ENCODE assay signal across 16 cellular contexts in genomic region chr22:23150762-23151161, GRCh38. TPM values are rescaled to one million over a fixed set of nuclear protein-coding genes. Genes with fewer than 3 reads are reported as not detected.
DNase-seq lines count a peak whose midpoint lies in the region; ATAC-seq, FAIRE-seq and TF ChIP-seq lines count a peak whose summit lies in the region.
"Had no signal": no experiment of that assay in that cellular context is flagged by ENCODE, and none has a peak within 500 bp of the region (broad histone marks: within the 10 kb centered on the region; RNA-seq: fewer than 3 reads in every experiment).

No MANE protein-coding gene starts in this region.

- POLR2A ChIA-PET in IMR-90 (lab: Charles Lee; ENCODE audit: unreplicated experiment) = no interaction called here
- POLR2A ChIA-PET in K562 (lab: Yijun Ruan, JAX) = interaction anchor here (0.6 to 86.5 kb wide), 6 partner anchors 9 to 235 kb away, joined by 3 to 3476 read pairs (median 6); partner anchors contain the start of genes BCR and RSPH14

- peaks cover 65% of the 10 kb centered on the region for H3K4me1 Mint-ChIP-seq in nephron progenitor cell
- peaks cover 22 to 26% of the 10 kb centered on the region in 2 donors for H3K4me1 Mint-ChIP-seq in stimulated activated naive B cell treated with anti-CD40 and anti-IgM and Interleukin-4, amounts not matched to agents 10 μg/mL and 1 μg/mL and 100 μg/mL, for 72 hours

- H4K91ac ChIP-seq in IMR-90 (ENCODE audit: insufficient read depth, low read depth, low read length) = no peak overlapping the region

- TF ChIP-seq EP300 in K562 (IDR thresholded peaks at IDR 0.05; ENCODE audit: low read length) = no peak

- no peaks in the 10 kb centered on the region for H3K79me2 ChIP-seq in K562 (ENCODE audit: control insufficient read depth, insufficient read depth, low read length)

- H3K36me3 ChIP-seq in IMR-90 (ENCODE audit: control insufficient read depth, insufficient read depth, low read length) = peaks cover 2% of the 10 kb centered on the region; the same call in 1 of the 2 replicates
- H3K36me3 ChIP-seq in K562 (ENCODE audit: control insufficient read depth, insufficient read depth, low read length) = no peaks in the 10 kb centered on the region
- H3K36me3 ChIP-seq: SJCRH30 had no signal

- no peak overlapping the region for H4K8ac ChIP-seq in IMR-90 (ENCODE audit: low read depth in 2 of 2, low read length in 2 of 2)

- no peak overlapping the region for H2BK120ac ChIP-seq in IMR-90 (ENCODE audit: low read depth, low read length)

- H2AK5ac ChIP-seq in IMR-90 (ENCODE audit: low read depth, low read length) = no peak overlapping the region

- DNase-seq in IMR-90 (no peak), K562 (ENCODE audit: extremely low read depth in 1 of 4, low spot score in 3 of 4) (peak in 2 of 4 experiments; percentile 59 to 60), nephron progenitor cell (no peak), NCI-H128 (lab: John Stamatoyannopoulos, UW; ENCODE audit: unreplicated experiment) (no peak)
- DNase-seq in stimulated activated naive B cell treated with anti-CD40 and anti-IgM and Interleukin-4, amounts not matched to agents 10 μg/mL and 1 μg/mL and 100 μg/mL, for 72 hours = no peak
- DNase-seq in activated CD4-positive, alpha-beta T cell treated with anti-CD3 and anti-CD28 coated beads, Interleukin-2, amount 50 U/mL, for 1 hour = no peak
- DNase-seq in stimulated activated CD8-positive, alpha-beta memory T cell treated with anti-CD3 and anti-CD28 coated beads, Interleukin-4, amount 100 ng/mL, for 48 hours = no peak
- DNase-seq: C1 segment of cervical spinal cord, DMS79 treated with DMSO at 0.1 percent for 48 hours, H9, NCI-H1092 treated with DMSO at 0.1 percent for 48 hours, NCI-H2081 treated with DMSO at 0.1 percent for 48 hours, SJCRH30 had no signal

- no peak overlapping the region for H2AFZ ChIP-seq in IMR-90 (replicated peaks; ENCODE audit: low read length, poor library complexity)
- H2AFZ ChIP-seq in K562 (ENCODE audit: low read depth, low read length) = no peak overlapping the region

- dilution Hi-C loops in IMR-90 (cut with HindIII; ENCODE audit: low sequenced_read_pairs, unreplicated experiment) = no loop called here

- H3K27ac Mint-ChIP-seq in nephron progenitor cell = peak overlapping the region; percentile 59
- H3K27ac Mint-ChIP-seq in stimulated activated naive B cell treated with anti-CD40 and anti-IgM and Interleukin-4, amounts not matched to agents 10 μg/mL and 1 μg/mL and 100 μg/mL, for 72 hours = peak overlapping the region; percentile 69

- BruUV-seq in IMR-90 (replicated peaks; lab: Mats Ljungman, UMichigan) (no TSS peak), K562 (replicated peaks; lab: Mats Ljungman, UMichigan) (no TSS peak)

- no peak overlapping the region for H3K23ac ChIP-seq in IMR-90 (ENCODE audit: low read depth, low read length)

- TF ChIP-seq CTCF in IMR-90 (conservative IDR thresholded peaks at IDR 0.05; ENCODE audit: low read depth, low read length) (no peak), K562 (IDR thresholded peaks at IDR 0.05 in 2 of 3, conservative IDR thresholded peaks at IDR 0.05 in 1 of 3; ENCODE audit: insufficient read depth in 2 of 3, low read depth in 1 of 3, low read length in 3 of 3) (no peak), nephron progenitor cell (IDR thresholded peaks at IDR 0.05) (no peak)

- peaks cover 11% of the 10 kb centered on the region for H3K36me3 Mint-ChIP-seq in nephron progenitor cell (ENCODE audit: low read depth)
- H3K36me3 Mint-ChIP-seq in stimulated activated naive B cell treated with anti-CD40 and anti-IgM and Interleukin-4, amounts not matched to agents 10 μg/mL and 1 μg/mL and 100 μg/mL, for 72 hours = no peaks in the 10 kb centered on the region

- H3K4me3 ChIP-seq in IMR-90 (ENCODE audit: insufficient read depth, low read depth, low read length) = no peak overlapping the region
- H3K4me3 ChIP-seq in K562 = no peak overlapping the region
- H3K4me3 ChIP-seq: SJCRH30 had no signal

- H3K9me1 ChIP-seq in IMR-90 (ENCODE audit: insufficient read depth, low read length) = peaks cover 6% of the 10 kb centered on the region; the same call in 1 of the 2 replicates
- H3K9me1 ChIP-seq in K562 (ENCODE audit: control insufficient read depth, insufficient read depth, low read length) = peaks cover 2% of the 10 kb centered on the region

- CTCF ChIA-PET in IMR-90 (lab: Yijun Ruan, JAX) = no interaction called here
- CTCF ChIA-PET in K562 (lab: Yijun Ruan, JAX; ENCODE audit: low intra/inter-chr PET ratio) = no interaction called here

- no peak overlapping the region for H3K56ac ChIP-seq in IMR-90 (ENCODE audit: extremely low read depth, insufficient read depth, low read length)

- no peaks in the 10 kb centered on the region for H3K9me3 Mint-ChIP-seq in nephron progenitor cell
- H3K9me3 Mint-ChIP-seq in stimulated activated naive B cell treated with anti-CD40 and anti-IgM and Interleukin-4, amounts not matched to agents 10 μg/mL and 1 μg/mL and 100 μg/mL, for 72 hours = no peaks in the 10 kb centered on the region
- H3K9me3 Mint-ChIP-seq: H9 had no signal

- H2AK9ac ChIP-seq in IMR-90 (replicated peaks; ENCODE audit: low read depth, low read length, poor library complexity) = no peak overlapping the region

- no peak overlapping the region for H2BK5ac ChIP-seq in IMR-90 (ENCODE audit: low read depth, low read length, poor library complexity, severe bottlenecking)

- no peak overlapping the region for H3K18ac ChIP-seq in IMR-90 (ENCODE audit: low read depth, low read length)

- no peak overlapping the region for H3K9ac ChIP-seq in IMR-90 (ENCODE audit: low read depth, low read length)
- H3K9ac ChIP-seq in K562 (ENCODE audit: insufficient read depth in 1 of 2, low read depth in 2 of 2, low read length in 2 of 2) = peak overlapping the region in 1 of 2 experiments; percentile 2; a peak in 1 of 4 replicates

- no peak for FAIRE-seq in K562 (lab: Jason Lieb, UNC)

- H2BK15ac ChIP-seq in IMR-90 (ENCODE audit: low read depth, low read length) = no peak overlapping the region

- ATAC-seq in IMR-90 (ENCODE audit: low read depth) (no peak), K562 (0 out of 3 replicates have a peak, but pooled peaks have one; percentile 1)
- no peak for ATAC-seq in stimulated activated naive B cell treated with anti-CD40 and anti-IgM and Interleukin-4, amounts not matched to agents 10 μg/mL and 1 μg/mL and 100 μg/mL, for 72 hours (replicated peaks)
- ATAC-seq: Panc1 had no signal

- H2BK20ac ChIP-seq in IMR-90 (ENCODE audit: low read depth, low read length) = no peak overlapping the region

- H3K4me1 ChIP-seq in IMR-90 (ENCODE audit: control insufficient read depth, insufficient read depth, low read length) (peaks cover 13% of the 10 kb centered on the region), K562 (replicated peaks in 1 of 2; ENCODE audit: control insufficient read depth in 2 of 2, insufficient read depth in 2 of 2, low read length in 2 of 2) (peaks cover 0 to 23% of the 10 kb centered on the region in 2 experiments; a peak in 4 of 5 replicates)
- H3K4me1 ChIP-seq: SJCRH30 had no signal

- H4K20me1 ChIP-seq in IMR-90 (ENCODE audit: insufficient read depth, low read length) (0 out of 2 replicates have a peak, but pooled peaks cover 4% of the 10 kb centered on the region), K562 (replicated peaks; ENCODE audit: control insufficient read depth, insufficient read depth, low read length) (peaks cover 79% of the 10 kb centered on the region)

- TF ChIP-seq RAD21 in IMR-90 (IDR thresholded peaks at IDR 0.05; ENCODE audit: low read length) = no peak
- TF ChIP-seq RAD21 in K562 (CRISPR knock-in tag; conservative IDR thresholded peaks at IDR 0.05 in 1 of 2, IDR thresholded peaks at IDR 0.05 in 1 of 2) = no peak

- H3K27me3 ChIP-seq in IMR-90 (ENCODE audit: control insufficient read depth, insufficient read depth, low read length) = no peaks in the 10 kb centered on the region
- H3K27me3 ChIP-seq in K562 (ENCODE audit: control insufficient read depth in 2 of 2, insufficient read depth in 2 of 2, low read length in 2 of 2) = peaks cover 64 to 80% of the 10 kb centered on the region in 2 experiments

- no peak overlapping the region for H3K4me3 Mint-ChIP-seq in nephron progenitor cell
- H3K4me3 Mint-ChIP-seq in stimulated activated naive B cell treated with anti-CD40 and anti-IgM and Interleukin-4, amounts not matched to agents 10 μg/mL and 1 μg/mL and 100 μg/mL, for 72 hours = no peak overlapping the region
- H3K4me3 Mint-ChIP-seq: H9 had no signal

- in situ Hi-C loops in IMR-90 (cut with MboI; ENCODE audit: low sequenced_read_pairs) (no loop called here), K562 (cut with MboI) (loop anchor here (25.0 kb wide), 1 partner anchor 437 kb away; the partner anchor contains the start of gene IGLL1)

- no peak for TF ChIP-seq POLR2A in IMR-90 (IDR thresholded peaks at IDR 0.05; ENCODE audit: low read depth, low read length)
- TF ChIP-seq POLR2A in K562 (conservative IDR thresholded peaks at IDR 0.05) = no peak

- no peak overlapping the region for H3K4ac ChIP-seq in IMR-90 (ENCODE audit: low read depth, low read length)

- H3K79me1 ChIP-seq in IMR-90 (ENCODE audit: low read depth in 1 of 2, low read length in 2 of 2) = peaks cover 0 to 5% of the 10 kb centered on the region in 2 experiments; a peak in 1 of 4 replicates

- H4K5ac ChIP-seq in IMR-90 (ENCODE audit: low read depth, low read length) = no peak overlapping the region

- H3K27me3 Mint-ChIP-seq in nephron progenitor cell (ENCODE audit: low read depth, poor library complexity) = no peaks in the 10 kb centered on the region
- H3K27me3 Mint-ChIP-seq in stimulated activated naive B cell treated with anti-CD40 and anti-IgM and Interleukin-4, amounts not matched to agents 10 μg/mL and 1 μg/mL and 100 μg/mL, for 72 hours = no peaks in the 10 kb centered on the region

- H3K14ac ChIP-seq in IMR-90 (replicated peaks; ENCODE audit: low read depth, low read length) = no peak overlapping the region

- H3K9me3 ChIP-seq in IMR-90 (ENCODE audit: control insufficient read depth, insufficient read depth, low read length) = no peaks in the 10 kb centered on the region
- H3K9me3 ChIP-seq in K562 (replicated peaks; ENCODE audit: control insufficient read depth, insufficient read depth, low read depth, low read length) = no peaks in the 10 kb centered on the region
- H3K9me3 ChIP-seq: SJCRH30 had no signal

- H3K27ac ChIP-seq in IMR-90 (ENCODE audit: insufficient read depth, low read length) (no peak overlapping the region), K562 (ENCODE audit: extremely low read depth, low read depth, low read length) (no peak overlapping the region)
- H3K27ac ChIP-seq: SJCRH30 had no signal

- intact Hi-C loops in IMR-90 (cut with micrococcal nuclease) = no loop called here
- intact Hi-C loops in K562 (cut with micrococcal nuclease) = no loop called here

- WGBS in IMR-90 (ENCODE audit: extremely low coverage in 2 of 2, insufficient read length in 1 of 2), 2 experiments = no CpG with 5 or more reads among the region's 6 CpGs
- 4% methylated on average over 6 of the region's 6 CpGs for WGBS in K562 (ENCODE audit: insufficient coverage, low coverage, missing lambda C conversion rate)

- H3K4me2 ChIP-seq in IMR-90 (ENCODE audit: low read depth, low read length) (no peak overlapping the region), K562 (ENCODE audit: insufficient read depth, low read length) (no peak overlapping the region)

RNA-seq across cellular contexts. Expression of gene RAB36, which starts 5.5 kb away (rescaled TPM):
- total RNA-seq in IMR-90 (2012; rRNA removed) (2.5 and 3.6 TPM in 2 replicates), K562 (2014; rRNA removed) (0.04 and 0.50 TPM in 2 replicates), K562 (2014; rRNA removed; fragmentation: Illumina TruSeq; extraction: Trizol) (not detected in 2 replicates), K562 (2015; rRNA removed; fragmentation: Illumina TruSeq; extraction: Trizol) (not detected in 2 replicates), K562 (2021) (0.09 TPM in 1 of 2 replicates, not detected in the other)
- polyA plus RNA-seq in IMR-90 (2012; rRNA removed) (4.0 TPM in 2 replicates), K562 (2011; rRNA removed) (0.01 and 0.04 TPM in 2 replicates), K562 (2014; fragmentation: Illumina TruSeq; extraction: Trizol) (not detected in 2 replicates), K562 (2014; fragmentation: Nextera tagmentation; extraction: Ambion mirVana) (under 1 TPM; 0.04 to 0.08 TPM), K562 (2014; rRNA removed) (0.08 TPM in 1 of 2 replicates, not detected in the other)
- polyA plus RNA-seq in IMR-90 (2012; cell fraction: cytosol; rRNA removed) = 2.3 and 3.7 TPM in 2 replicates
- 4.6 and 6.6 TPM in 2 replicates for polyA plus RNA-seq in IMR-90 (2012; cell fraction: nucleus; rRNA removed; ENCODE audit: low replicate concordance)
- total RNA-seq in K562 (2011; cell fraction: chromatin; rRNA removed; ENCODE audit: low replicate concordance) = not detected in 2 replicates
- not detected in 2 replicates for total RNA-seq in K562 (2011; cell fraction: nucleolus; rRNA removed)
- total RNA-seq in K562 (2011; cell fraction: nucleoplasm; rRNA removed) = not detected in 2 replicates
- 0.58 TPM in 1 of 2 replicates, not detected in the other for polyA plus RNA-seq in K562 (2011; cell fraction: cytosol; rRNA removed)
- 0.06 TPM in 1 of 2 replicates, not detected in the other for polyA plus RNA-seq in K562 (2011; cell fraction: nucleus; rRNA removed)
- polyA plus RNA-seq in K562 (2012) = 0.08 and 0.18 TPM in 2 replicates
- polyA minus RNA-seq in K562 (2011; rRNA and poly(A)+ RNA removed) = 0.42 TPM in 1 of 2 replicates, not detected in the other
- not detected in 2 replicates for polyA minus RNA-seq in K562 (2011; cell fraction: cytosol; rRNA and poly(A)+ RNA removed)
- polyA minus RNA-seq in K562 (2011; cell fraction: nucleus; rRNA and poly(A)+ RNA removed) = 0.11 and 0.40 TPM in 2 replicates
- total RNA-seq: SJCRH30 had no signal

RNA-seq across cellular contexts. Expression of gene RSPH14, which starts 9.0 kb away (rescaled TPM):
- total RNA-seq in IMR-90 (2012; rRNA removed) = not detected in 2 replicates
- polyA plus RNA-seq in IMR-90 (2012; rRNA removed) = 0.10 TPM in 1 of 2 replicates, not detected in the other
- polyA plus RNA-seq in IMR-90 (2012; cell fraction: cytosol; rRNA removed) = 0.18 and 0.21 TPM in 2 replicates
- polyA plus RNA-seq in IMR-90 (2012; cell fraction: nucleus; rRNA removed; ENCODE audit: low replicate concordance) = not detected in 2 replicates
- not detected in 2 replicates for total RNA-seq in K562 (2011; cell fraction: chromatin; rRNA removed; ENCODE audit: low replicate concordance)
- not detected in 2 replicates for total RNA-seq in K562 (2011; cell fraction: nucleolus; rRNA removed)
- not detected in 2 replicates for total RNA-seq in K562 (2011; cell fraction: nucleoplasm; rRNA removed)
- total RNA-seq in K562 (2014; rRNA removed) = not detected in 2 replicates
- total RNA-seq in K562 (2014; rRNA removed; fragmentation: Illumina TruSeq; extraction: Trizol) = not detected in 2 replicates
- not detected in 2 replicates for total RNA-seq in K562 (2015; rRNA removed; fragmentation: Illumina TruSeq; extraction: Trizol)
- total RNA-seq in K562 (2021) = not detected in 2 replicates
- 0.24 TPM in 1 of 2 replicates, not detected in the other for polyA plus RNA-seq in K562 (2011; rRNA removed)
- not detected in 2 replicates for polyA plus RNA-seq in K562 (2011; cell fraction: cytosol; rRNA removed)
- 0.27 TPM in 1 of 2 replicates, not detected in the other for polyA plus RNA-seq in K562 (2011; cell fraction: nucleus; rRNA removed)
- not detected in 2 replicates for polyA plus RNA-seq in K562 (2012)
- polyA plus RNA-seq in K562 (2014; fragmentation: Illumina TruSeq; extraction: Trizol) = not detected in 2 replicates
- under 1 TPM in 1 of 2 experiments, not detected in 1; 0.35 TPM for polyA plus RNA-seq in K562 (2014; fragmentation: Nextera tagmentation; extraction: Ambion mirVana)
- not detected in 2 replicates for polyA plus RNA-seq in K562 (2014; rRNA removed)
- not detected in 2 replicates for polyA minus RNA-seq in K562 (2011; rRNA and poly(A)+ RNA removed)
- not detected in 2 replicates for polyA minus RNA-seq in K562 (2011; cell fraction: cytosol; rRNA and poly(A)+ RNA removed)
- not detected in 2 replicates for polyA minus RNA-seq in K562 (2011; cell fraction: nucleus; rRNA and poly(A)+ RNA removed)
- total RNA-seq: H9, MCF 10A, NCI-H460, SJCRH30 had no signal

RNA-seq across cellular contexts. Expression of gene BCR, which starts 29.5 kb away (rescaled TPM):
- total RNA-seq in IMR-90 (2012; rRNA removed) (28.9 and 30.8 TPM in 2 replicates), K562 (2014; rRNA removed) (81.7 and 100 TPM in 2 replicates), K562 (2014; rRNA removed; fragmentation: Illumina TruSeq; extraction: Trizol) (27.5 and 45.6 TPM in 2 replicates), K562 (2015; rRNA removed; fragmentation: Illumina TruSeq; extraction: Trizol) (65.7 and 68.4 TPM in 2 replicates), K562 (2021) (144 and 150 TPM in 2 replicates)
- polyA plus RNA-seq in IMR-90 (2012; rRNA removed) (43.0 and 44.6 TPM in 2 replicates), K562 (2011; rRNA removed) (20.9 and 36.8 TPM in 2 replicates), K562 (2014; fragmentation: Illumina TruSeq; extraction: Trizol) (45.8 and 60.4 TPM in 2 replicates), K562 (2014; fragmentation: Nextera tagmentation; extraction: Ambion mirVana) (under 1 TPM; 0.41 to 0.70 TPM), K562 (2014; rRNA removed) (34.9 and 36.1 TPM in 2 replicates)
- 30.9 and 40.0 TPM in 2 replicates for polyA plus RNA-seq in IMR-90 (2012; cell fraction: cytosol; rRNA removed)
- polyA plus RNA-seq in IMR-90 (2012; cell fraction: nucleus; rRNA removed; ENCODE audit: low replicate concordance) = 36.1 and 42.1 TPM in 2 replicates
- total RNA-seq in K562 (2011; cell fraction: chromatin; rRNA removed; ENCODE audit: low replicate concordance) = 234 and 446 TPM in 2 replicates
- 279 and 314 TPM in 2 replicates for total RNA-seq in K562 (2011; cell fraction: nucleolus; rRNA removed)
- total RNA-seq in K562 (2011; cell fraction: nucleoplasm; rRNA removed) = 196 and 222 TPM in 2 replicates
- polyA plus RNA-seq in K562 (2011; cell fraction: cytosol; rRNA removed) = 26.4 and 31.1 TPM in 2 replicates
- polyA plus RNA-seq in K562 (2011; cell fraction: nucleus; rRNA removed) = 57.9 and 76.9 TPM in 2 replicates
- polyA plus RNA-seq in K562 (2012) = 73.9 and 75.3 TPM in 2 replicates
- 113 and 124 TPM in 2 replicates for polyA minus RNA-seq in K562 (2011; rRNA and poly(A)+ RNA removed)
- 132 and 181 TPM in 2 replicates for polyA minus RNA-seq in K562 (2011; cell fraction: cytosol; rRNA and poly(A)+ RNA removed)
- polyA minus RNA-seq in K562 (2011; cell fraction: nucleus; rRNA and poly(A)+ RNA removed) = 138 and 300 TPM in 2 replicates
